1 cellular context compared by ENCODE assay signal in the genomic region with DNA sequence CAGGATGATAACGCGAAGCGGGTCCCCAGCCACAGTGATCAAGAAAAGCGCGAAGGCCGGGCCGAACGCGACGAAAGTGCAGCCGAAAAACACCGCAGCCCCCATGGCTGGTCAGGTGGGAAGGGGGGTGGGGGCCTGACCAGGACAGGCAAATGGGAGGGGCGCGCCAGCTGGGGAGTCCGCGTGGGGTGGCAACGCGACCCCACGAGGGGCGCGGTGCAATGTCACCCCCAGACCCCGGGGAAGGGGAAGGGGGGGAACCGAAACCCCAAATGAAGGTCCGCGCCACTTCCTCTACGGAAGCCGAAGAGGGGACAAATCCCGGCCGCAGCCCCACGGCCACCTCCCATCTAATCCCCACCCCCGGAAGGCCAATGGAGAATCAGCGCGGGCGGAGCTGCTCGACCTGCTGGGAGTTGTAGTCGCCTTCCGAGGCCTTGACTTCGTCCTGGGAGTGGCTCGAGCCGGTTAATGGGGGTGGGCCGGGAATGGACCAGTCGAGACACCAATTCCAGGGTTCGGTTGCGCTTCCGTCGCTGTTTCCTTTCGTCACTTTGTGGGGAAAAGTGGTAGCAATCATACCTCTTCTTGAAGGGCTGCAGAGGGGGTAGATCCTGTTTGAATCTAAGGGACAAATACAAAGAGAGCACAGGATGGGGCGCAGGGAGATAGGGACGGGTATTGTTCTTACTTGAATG.
A peak's percentile ranks its signal among the peaks of the same experiment; 100 is the strongest.
TF ChIP-seq lines count a peak whose summit lies in the region.

APH1A (minus strand) TSS at position 311 of the 698 bp plus-strand sequence; CDS start at position 105, 206 bp downstream.

TF ChIP-seq in SK-N-SH, 30 proteins besides CTCF, POLR2A, EP300 and RAD21 (continued from another document):
- TF ChIP-seq ELF1 (IDR thresholded peaks at IDR 0.05) (peak; percentile 83), YY1 (IDR thresholded peaks at IDR 0.05; ENCODE audit: low read depth) (peak; percentile 75), MEF2A (IDR thresholded peaks at IDR 0.05; ENCODE audit: borderline replicate concordance, low read depth) (no peak), MAX (IDR thresholded peaks at IDR 0.05; ENCODE audit: low read depth) (no peak; the same call in 1 of the 2 replicates), RCOR1 (IDR thresholded peaks at IDR 0.05; ENCODE audit: low read length) (0 out of 2 replicates have a peak, but pooled peaks have one; percentile 13), POLR2AphosphoS5 (IDR thresholded peaks at IDR 0.05; ENCODE audit: low read depth, low read length) (peak; percentile 85), FOXJ3 (CRISPR knock-in tag; IDR thresholded peaks at IDR 0.05) (no peak), RFX5 (IDR thresholded peaks at IDR 0.05; ENCODE audit: low read length) (peak; percentile 9; the same call in 1 of the 2 replicates), RXRA (IDR thresholded peaks at IDR 0.05; ENCODE audit: borderline replicate concordance, low read depth) (no peak), FOSL2 (IDR thresholded peaks at IDR 0.05; ENCODE audit: borderline replicate concordance, low read depth) (no peak), FOXM1 (IDR thresholded peaks at IDR 0.05; ENCODE audit: low read depth) (no peak), TAF1 (IDR thresholded peaks at IDR 0.05; ENCODE audit: borderline replicate concordance, low read depth, low read length) (peak; percentile 56; the same call in 1 of the 2 replicates), TCF12 (IDR thresholded peaks at IDR 0.05) (no peak; the same call in 1 of the 2 replicates), EZH2phosphoT487 (IDR thresholded peaks at IDR 0.05; ENCODE audit: borderline replicate concordance, low read depth) (no peak)
- TF ChIP-seq, protein P1, sequence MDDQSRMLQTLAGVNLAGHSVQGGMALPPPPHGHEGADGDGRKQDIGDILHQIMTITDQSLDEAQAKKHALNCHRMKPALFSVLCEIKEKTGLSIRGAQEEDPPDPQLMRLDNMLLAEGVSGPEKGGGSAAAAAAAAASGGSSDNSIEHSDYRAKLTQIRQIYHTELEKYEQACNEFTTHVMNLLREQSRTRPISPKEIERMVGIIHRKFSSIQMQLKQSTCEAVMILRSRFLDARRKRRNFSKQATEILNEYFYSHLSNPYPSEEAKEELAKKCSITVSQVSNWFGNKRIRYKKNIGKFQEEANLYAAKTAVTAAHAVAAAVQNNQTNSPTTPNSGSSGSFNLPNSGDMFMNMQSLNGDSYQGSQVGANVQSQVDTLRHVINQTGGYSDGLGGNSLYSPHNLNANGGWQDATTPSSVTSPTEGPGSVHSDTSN (IDR thresholded peaks at IDR 0.05): no peak
- TF ChIP-seq, protein P2, sequence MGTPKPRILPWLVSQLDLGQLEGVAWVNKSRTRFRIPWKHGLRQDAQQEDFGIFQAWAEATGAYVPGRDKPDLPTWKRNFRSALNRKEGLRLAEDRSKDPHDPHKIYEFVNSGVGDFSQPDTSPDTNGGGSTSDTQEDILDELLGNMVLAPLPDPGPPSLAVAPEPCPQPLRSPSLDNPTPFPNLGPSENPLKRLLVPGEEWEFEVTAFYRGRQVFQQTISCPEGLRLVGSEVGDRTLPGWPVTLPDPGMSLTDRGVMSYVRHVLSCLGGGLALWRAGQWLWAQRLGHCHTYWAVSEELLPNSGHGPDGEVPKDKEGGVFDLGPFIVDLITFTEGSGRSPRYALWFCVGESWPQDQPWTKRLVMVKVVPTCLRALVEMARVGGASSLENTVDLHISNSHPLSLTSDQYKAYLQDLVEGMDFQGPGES (IDR thresholded peaks at IDR 0.05; ENCODE audit: low read depth, low read length): no peak
- TF ChIP-seq, protein P3, sequence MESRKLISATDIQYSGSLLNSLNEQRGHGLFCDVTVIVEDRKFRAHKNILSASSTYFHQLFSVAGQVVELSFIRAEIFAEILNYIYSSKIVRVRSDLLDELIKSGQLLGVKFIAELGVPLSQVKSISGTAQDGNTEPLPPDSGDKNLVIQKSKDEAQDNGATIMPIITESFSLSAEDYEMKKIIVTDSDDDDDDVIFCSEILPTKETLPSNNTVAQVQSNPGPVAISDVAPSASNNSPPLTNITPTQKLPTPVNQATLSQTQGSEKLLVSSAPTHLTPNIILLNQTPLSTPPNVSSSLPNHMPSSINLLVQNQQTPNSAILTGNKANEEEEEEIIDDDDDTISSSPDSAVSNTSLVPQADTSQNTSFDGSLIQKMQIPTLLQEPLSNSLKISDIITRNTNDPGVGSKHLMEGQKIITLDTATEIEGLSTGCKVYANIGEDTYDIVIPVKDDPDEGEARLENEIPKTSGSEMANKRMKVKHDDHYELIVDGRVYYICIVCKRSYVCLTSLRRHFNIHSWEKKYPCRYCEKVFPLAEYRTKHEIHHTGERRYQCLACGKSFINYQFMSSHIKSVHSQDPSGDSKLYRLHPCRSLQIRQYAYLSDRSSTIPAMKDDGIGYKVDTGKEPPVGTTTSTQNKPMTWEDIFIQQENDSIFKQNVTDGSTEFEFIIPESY (IDR thresholded peaks at IDR 0.05; ENCODE audit: borderline replicate concordance, low read depth): no peak
- TF ChIP-seq, protein P4, sequence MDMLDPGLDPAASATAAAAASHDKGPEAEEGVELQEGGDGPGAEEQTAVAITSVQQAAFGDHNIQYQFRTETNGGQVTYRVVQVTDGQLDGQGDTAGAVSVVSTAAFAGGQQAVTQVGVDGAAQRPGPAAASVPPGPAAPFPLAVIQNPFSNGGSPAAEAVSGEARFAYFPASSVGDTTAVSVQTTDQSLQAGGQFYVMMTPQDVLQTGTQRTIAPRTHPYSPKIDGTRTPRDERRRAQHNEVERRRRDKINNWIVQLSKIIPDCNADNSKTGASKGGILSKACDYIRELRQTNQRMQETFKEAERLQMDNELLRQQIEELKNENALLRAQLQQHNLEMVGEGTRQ (IDR thresholded peaks at IDR 0.05; ENCODE audit: borderline replicate concordance, low read depth, low read length): no peak
- TF ChIP-seq, protein P5, sequence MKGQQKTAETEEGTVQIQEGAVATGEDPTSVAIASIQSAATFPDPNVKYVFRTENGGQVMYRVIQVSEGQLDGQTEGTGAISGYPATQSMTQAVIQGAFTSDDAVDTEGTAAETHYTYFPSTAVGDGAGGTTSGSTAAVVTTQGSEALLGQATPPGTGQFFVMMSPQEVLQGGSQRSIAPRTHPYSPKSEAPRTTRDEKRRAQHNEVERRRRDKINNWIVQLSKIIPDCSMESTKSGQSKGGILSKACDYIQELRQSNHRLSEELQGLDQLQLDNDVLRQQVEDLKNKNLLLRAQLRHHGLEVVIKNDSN (IDR thresholded peaks at IDR 0.05; ENCODE audit: borderline replicate concordance, low read depth): no peak
